Comparison of ENCODE assay signal across 8 cellular contexts in genomic region chr5:150734579-150735384, GRCh38. TPM values are rescaled to one million over a fixed set of nuclear protein-coding genes. Genes with fewer than 3 reads are reported as not detected.
A peak's percentile ranks its signal among the peaks of the same experiment; 100 is the strongest.
DNase-seq lines count a peak whose midpoint lies in the region; ATAC-seq and TF ChIP-seq lines count a peak whose summit lies in the region.

No MANE protein-coding gene starts in this region.

- TF ChIP-seq CTCF in GM10266 (IDR thresholded peaks at IDR 0.05; ENCODE audit: control insufficient read depth, insufficient read depth, low read depth, missing control alignments) (peak; percentile 26), upper lobe of right lung (IDR thresholded peaks at IDR 0.05) (no peak)

- H3K4me1 ChIP-seq in upper lobe of right lung, result peaks cover 8% of the 10 kb centered on the region

- peak; percentile 27 for DNase-seq in GM10266 (ENCODE audit: extremely low spot score)
- DNase-seq in OCI-M1 (lab: John Stamatoyannopoulos, UW), result peak; percentile 90
- DNase-seq in left ventricle myocardium superior, result peak; percentile 55
- DNase-seq in upper lobe of right lung, result peak; percentile 77
- DNase-seq in glomerular visceral epithelial cell (ENCODE audit: extremely low spot score), result no peak
- DNase-seq in HK-2 (ENCODE audit: unreplicated experiment), result no peak

- H3K27ac ChIP-seq in upper lobe of right lung, result peak overlapping the region; percentile 67

- intact Hi-C loops in left ventricle myocardium superior (cut with micrococcal nuclease) (no loop called here), upper lobe of right lung (cut with DNase I) (no loop called here)

- peak; percentile 79 for ATAC-seq in GM21786 (IDR thresholded peaks at IDR 0.05; ENCODE audit: unreplicated experiment)
- peak; percentile 73 for ATAC-seq in left ventricle myocardium superior
- ATAC-seq in upper lobe of right lung, result peak; percentile 95
- no peak for ATAC-seq in GM21825 (IDR thresholded peaks at IDR 0.05; ENCODE audit: unreplicated experiment)

- no peaks in the 10 kb centered on the region for H3K9me3 ChIP-seq in upper lobe of right lung

- H3K36me3 ChIP-seq in upper lobe of right lung, result peaks cover 47% of the 10 kb centered on the region

- H3K27me3 ChIP-seq in upper lobe of right lung, result no peaks in the 10 kb centered on the region

- no peak overlapping the region for H3K4me3 ChIP-seq in upper lobe of right lung

RNA-seq across cellular contexts. Expression of gene DCTN4, which starts 24.0 kb away (rescaled TPM):
- total RNA-seq in left ventricle myocardium superior (43.5 TPM), upper lobe of right lung (68.5 TPM)

RNA-seq across cellular contexts. Expression of gene RBM22, which starts 33.9 kb away (rescaled TPM):
- total RNA-seq in left ventricle myocardium superior (28.9 TPM), upper lobe of right lung (51.2 TPM)

RNA-seq across cellular contexts. Expression of gene SMIM3, which starts 43.8 kb away (rescaled TPM):
- total RNA-seq in left ventricle myocardium superior (15.2 TPM), upper lobe of right lung (28.3 TPM)

Comparison
In these comparisons a context has a peak if more than half of its experiments do, and no peak if none do; other contexts are left out.
1. DNase-seq: peak in GM10266 (single experiment), OCI-M1 (single experiment), left ventricle myocardium superior (single experiment) and upper lobe of right lung (single experiment); none in glomerular visceral epithelial cell (single experiment) and HK-2 (single experiment).